ENCODE assay signal across 1 cellular context in genomic region chr4:7068279-7068842, GRCh38.
TF ChIP-seq lines count a peak whose summit lies in the region.

No MANE protein-coding gene starts in this region.

TF ChIP-seq in K562, 482 proteins besides CTCF, POLR2A, EP300 and RAD21 (continued from another document):
- TF ChIP-seq RUNX1 (IDR thresholded peaks at IDR 0.05; ENCODE audit: low read depth) (no peak), FOXM1 (IDR thresholded peaks at IDR 0.05; ENCODE audit: low read depth) (no peak), FOXM1 (CRISPR knock-in tag; IDR thresholded peaks at IDR 0.05; ENCODE audit: low read depth) (0 out of 2 replicates have a peak, but pooled peaks have one; percentile 9), ZSCAN32 (CRISPR knock-in tag; IDR thresholded peaks at IDR 0.05) (no peak), PHF8 (IDR thresholded peaks at IDR 0.05; ENCODE audit: borderline replicate concordance, low read length) (peak; percentile 77; the same call in 1 of the 2 replicates), CAMTA2 (CRISPR knock-in tag; conservative IDR thresholded peaks at IDR 0.05) (no peak), TAF7 (tag; IDR thresholded peaks at IDR 0.05) (0 out of 2 replicates have a peak, but pooled peaks have one; percentile 33), NR4A1 (CRISPR knock-in tag; IDR thresholded peaks at IDR 0.05) (no peak), NR4A1 (tag; IDR thresholded peaks at IDR 0.05) (no peak), POLR2AphosphoS5 (IDR thresholded peaks at IDR 0.05; ENCODE audit: control insufficient read depth, insufficient read depth, low read depth, low read length) (peak; percentile 20; the same call in 1 of the 2 replicates), GATAD2A (IDR thresholded peaks at IDR 0.05) (0 out of 2 replicates have a peak, but pooled peaks have one; percentile 11), SIN3A (IDR thresholded peaks at IDR 0.05; ENCODE audit: borderline replicate concordance in 2 of 2, control insufficient read depth in 1 of 2, low read depth in 2 of 2, low read length in 2 of 2) (peak; percentile 15 to 28; a peak in 1 of 4 replicates), PTTG1 (tag; IDR thresholded peaks at IDR 0.05; ENCODE audit: low read depth) (no peak), ILK (tag; IDR thresholded peaks at IDR 0.05; ENCODE audit: borderline replicate concordance, low read depth) (no peak), GATA2 (CRISPR knock-in tag; IDR thresholded peaks at IDR 0.05) (no peak), KAT7 (CRISPR knock-in tag; IDR thresholded peaks at IDR 0.05; ENCODE audit: borderline replicate concordance) (peak; percentile 52; the same call in 1 of the 2 replicates), BCOR (IDR thresholded peaks at IDR 0.05) (0 out of 2 replicates have a peak, but pooled peaks have one; percentile 24), HMGN3 (IDR thresholded peaks at IDR 0.05; ENCODE audit: borderline replicate concordance, extremely low read depth, insufficient read length, low read depth, low read length) (peak; percentile 16), VEZF1 (CRISPR knock-in tag; IDR thresholded peaks at IDR 0.05) (peak; percentile 74), POLR2G (IDR thresholded peaks at IDR 0.05; ENCODE audit: low read depth, low read length) (peak; percentile 86), ZNF24 (IDR thresholded peaks at IDR 0.05) (0 out of 2 replicates have a peak, but pooled peaks have one; percentile 27), ZNF431 (CRISPR knock-in tag; IDR thresholded peaks at IDR 0.05) (0 out of 2 replicates have a peak, but pooled peaks have one; percentile 24), NRF1 (conservative IDR thresholded peaks at IDR 0.05 in 1 of 2, IDR thresholded peaks at IDR 0.05 in 1 of 2) (peak; percentile 76), ZFX (CRISPR knock-in tag; IDR thresholded peaks at IDR 0.05) (peak; percentile 36), FOS (IDR thresholded peaks at IDR 0.05; ENCODE audit: extremely low read depth, insufficient read length) (no peak), UBTF (IDR thresholded peaks at IDR 0.05; ENCODE audit: borderline replicate concordance in 1 of 2, low read depth in 2 of 2, low read length in 2 of 2) (peak; percentile 77 to 86; a peak in 3 of 4 replicates), MAZ (CRISPR knock-in tag; conservative IDR thresholded peaks at IDR 0.05 in 1 of 2, IDR thresholded peaks at IDR 0.05 in 1 of 2) (peak in 1 of 2 experiments; percentile 65; a peak in 2 of 4 replicates), DNMT1 (IDR thresholded peaks at IDR 0.05) (0 out of 2 replicates have a peak, but pooled peaks have one; percentile 19), CCAR2 (IDR thresholded peaks at IDR 0.05; ENCODE audit: low read depth, low read length) (no peak), NR3C1 (CRISPR knock-in tag; IDR thresholded peaks at IDR 0.05) (0 out of 2 replicates have a peak, but pooled peaks have one; percentile 29), LCOR (CRISPR knock-in tag; IDR thresholded peaks at IDR 0.05) (0 out of 2 replicates have a peak, but pooled peaks have one; percentile 47), POLR2B (IDR thresholded peaks at IDR 0.05; ENCODE audit: low read depth, partially characterized antibody) (peak; percentile 70), RBFOX2 (IDR thresholded peaks at IDR 0.05; ENCODE audit: low read depth, low read length) (peak; percentile 84), SMARCB1 (IDR thresholded peaks at IDR 0.05; ENCODE audit: insufficient read length, low read depth) (no peak), ZNF639 (CRISPR knock-in tag; conservative IDR thresholded peaks at IDR 0.05 in 1 of 2, IDR thresholded peaks at IDR 0.05 in 1 of 2) (0 out of 4 replicates have a peak, but pooled peaks of 1 of the 2 experiments have one; percentile 11), FOSL1 (tag; conservative IDR thresholded peaks at IDR 0.05) (no peak), HMG20A (CRISPR knock-in tag; conservative IDR thresholded peaks at IDR 0.05) (no peak), HMGXB4 (CRISPR knock-in tag; IDR thresholded peaks at IDR 0.05) (0 out of 2 replicates have a peak, but pooled peaks have one; percentile 6), EGR1 (conservative IDR thresholded peaks at IDR 0.05) (peak; percentile 53; the same call in 1 of the 2 replicates), KDM2B (CRISPR knock-in tag; IDR thresholded peaks at IDR 0.05) (peak; percentile 86; the same call in 1 of the 2 replicates), ZNF282 (CRISPR knock-in tag; IDR thresholded peaks at IDR 0.05) (no peak), ZNF121 (CRISPR knock-in tag; conservative IDR thresholded peaks at IDR 0.05) (no peak), ZNF134 (CRISPR knock-in tag; conservative IDR thresholded peaks at IDR 0.05) (no peak), ZBTB1 (CRISPR knock-in tag; IDR thresholded peaks at IDR 0.05; ENCODE audit: borderline replicate concordance, low read depth) (no peak), SOX6 (IDR thresholded peaks at IDR 0.05) (no peak), SUPT5H (IDR thresholded peaks at IDR 0.05) (peak; percentile 82), SMAD1 (IDR thresholded peaks at IDR 0.05; ENCODE audit: low read depth, low read length, partially characterized antibody) (no peak), MNT (conservative IDR thresholded peaks at IDR 0.05) (peak in 1 of 2 experiments; percentile 4; a peak in 1 of 4 replicates), NR2C2 (CRISPR knock-in tag; IDR thresholded peaks at IDR 0.05) (no peak), NR2C2 (tag; IDR thresholded peaks at IDR 0.05) (peak; percentile 95), ZBTB7A (IDR thresholded peaks at IDR 0.05; ENCODE audit: borderline replicate concordance, control insufficient read depth, low read depth, low read length) (peak; percentile 71; the same call in 1 of the 2 replicates), CREB1 (IDR thresholded peaks at IDR 0.05) (0 out of 2 replicates have a peak, but pooled peaks have one; percentile 3), CREB1 (CRISPR knock-in tag; IDR thresholded peaks at IDR 0.05) (peak; percentile 53; the same call in 1 of the 2 replicates), CSDE1 (IDR thresholded peaks at IDR 0.05) (no peak)
- TF ChIP-seq, protein P1, sequence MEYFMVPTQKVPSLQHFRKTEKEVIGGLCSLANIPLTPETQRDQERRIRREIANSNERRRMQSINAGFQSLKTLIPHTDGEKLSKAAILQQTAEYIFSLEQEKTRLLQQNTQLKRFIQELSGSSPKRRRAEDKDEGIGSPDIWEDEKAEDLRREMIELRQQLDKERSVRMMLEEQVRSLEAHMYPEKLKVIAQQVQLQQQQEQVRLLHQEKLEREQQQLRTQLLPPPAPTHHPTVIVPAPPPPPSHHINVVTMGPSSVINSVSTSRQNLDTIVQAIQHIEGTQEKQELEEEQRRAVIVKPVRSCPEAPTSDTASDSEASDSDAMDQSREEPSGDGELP (CRISPR knock-in tag; IDR thresholded peaks at IDR 0.05; ENCODE audit: borderline replicate concordance): 0 out of 2 replicates have a peak, but pooled peaks have one; percentile 26
- TF ChIP-seq, protein P2, sequence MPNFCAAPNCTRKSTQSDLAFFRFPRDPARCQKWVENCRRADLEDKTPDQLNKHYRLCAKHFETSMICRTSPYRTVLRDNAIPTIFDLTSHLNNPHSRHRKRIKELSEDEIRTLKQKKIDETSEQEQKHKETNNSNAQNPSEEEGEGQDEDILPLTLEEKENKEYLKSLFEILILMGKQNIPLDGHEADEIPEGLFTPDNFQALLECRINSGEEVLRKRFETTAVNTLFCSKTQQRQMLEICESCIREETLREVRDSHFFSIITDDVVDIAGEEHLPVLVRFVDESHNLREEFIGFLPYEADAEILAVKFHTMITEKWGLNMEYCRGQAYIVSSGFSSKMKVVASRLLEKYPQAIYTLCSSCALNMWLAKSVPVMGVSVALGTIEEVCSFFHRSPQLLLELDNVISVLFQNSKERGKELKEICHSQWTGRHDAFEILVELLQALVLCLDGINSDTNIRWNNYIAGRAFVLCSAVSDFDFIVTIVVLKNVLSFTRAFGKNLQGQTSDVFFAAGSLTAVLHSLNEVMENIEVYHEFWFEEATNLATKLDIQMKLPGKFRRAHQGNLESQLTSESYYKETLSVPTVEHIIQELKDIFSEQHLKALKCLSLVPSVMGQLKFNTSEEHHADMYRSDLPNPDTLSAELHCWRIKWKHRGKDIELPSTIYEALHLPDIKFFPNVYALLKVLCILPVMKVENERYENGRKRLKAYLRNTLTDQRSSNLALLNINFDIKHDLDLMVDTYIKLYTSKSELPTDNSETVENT (CRISPR knock-in tag; IDR thresholded peaks at IDR 0.05): peak; percentile 67; the same call in 1 of the 2 replicates
- TF ChIP-seq, protein P3, sequence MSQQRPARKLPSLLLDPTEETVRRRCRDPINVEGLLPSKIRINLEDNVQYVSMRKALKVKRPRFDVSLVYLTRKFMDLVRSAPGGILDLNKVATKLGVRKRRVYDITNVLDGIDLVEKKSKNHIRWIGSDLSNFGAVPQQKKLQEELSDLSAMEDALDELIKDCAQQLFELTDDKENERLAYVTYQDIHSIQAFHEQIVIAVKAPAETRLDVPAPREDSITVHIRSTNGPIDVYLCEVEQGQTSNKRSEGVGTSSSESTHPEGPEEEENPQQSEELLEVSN (IDR thresholded peaks at IDR 0.05; ENCODE audit: borderline replicate concordance in 1 of 2, extremely low read depth in 1 of 2, insufficient read depth in 1 of 2, insufficient read length in 1 of 2, low read depth in 1 of 2, low read length in 1 of 2, poor library complexity in 1 of 2, severe bottlenecking in 1 of 2): peak in 1 of 2 experiments; percentile 28
